ENCODE assay signal across 12 cellular contexts in genomic region chr6:7172605-7173185, GRCh38.
A peak's percentile ranks its signal among the peaks of the same experiment; 100 is the strongest.
DNase-seq lines count a peak whose midpoint lies in the region; ATAC-seq and TF ChIP-seq lines count a peak whose summit lies in the region.
"Had no signal": no experiment of that assay in that cellular context is flagged by ENCODE, and none has a peak within 500 bp of the region (broad histone marks: within the 10 kb centered on the region; RNA-seq: fewer than 3 reads in every experiment).

No MANE protein-coding gene starts in this region.

- peaks cover 65% of the 10 kb centered on the region for H3K4me1 Mint-ChIP-seq in endodermal cell
- peaks cover 21% of the 10 kb centered on the region for H3K4me1 Mint-ChIP-seq in activated naive CD8-positive, alpha-beta T cell treated with anti-CD3 and anti-CD28 coated beads, Interleukin-2, amount 50 U/mL, for 24 hours

- peak overlapping the region; percentile 67 for H3K27ac Mint-ChIP-seq in endodermal cell
- no peak overlapping the region for H3K27ac Mint-ChIP-seq in activated naive CD8-positive, alpha-beta T cell treated with anti-CD3 and anti-CD28 coated beads, Interleukin-2, amount 50 U/mL, for 24 hours
- H3K27ac Mint-ChIP-seq: progenitor cell of endocrine pancreas had no signal

- DNase-seq in AG08395 (ENCODE audit: low spot score) = peak; percentile 74
- DNase-seq in endodermal cell = peak; percentile 37
- no peak for DNase-seq in NCI-H2029 (lab: John Stamatoyannopoulos, UW)
- no peak for DNase-seq in activated naive CD8-positive, alpha-beta T cell treated with anti-CD3 and anti-CD28 coated beads, Interleukin-2, amount 50 U/mL, for 24 hours
- DNase-seq in MV-4-11 (lab: John Stamatoyannopoulos, UW) = no peak
- DNase-seq in OCI-M1 (lab: John Stamatoyannopoulos, UW) = no peak
- DNase-seq: GF-D8, NCI-H187, transverse colon had no signal

- H3K27me3 Mint-ChIP-seq in endodermal cell (ENCODE audit: insufficient read depth) = no peaks in the 10 kb centered on the region
- no peaks in the 10 kb centered on the region for H3K27me3 Mint-ChIP-seq in activated naive CD8-positive, alpha-beta T cell treated with anti-CD3 and anti-CD28 coated beads, Interleukin-2, amount 50 U/mL, for 24 hours
- H3K27me3 Mint-ChIP-seq: progenitor cell of endocrine pancreas had no signal

- peak overlapping the region; percentile 85; the same call in 1 of the 2 replicates for H3K27ac ChIP-seq in HUES6 (ENCODE audit: low read depth, low read length)
- no peak overlapping the region for H3K27ac ChIP-seq in endodermal cell (ENCODE audit: low read depth, low read length)
- H3K27ac ChIP-seq in mesodermal cell (ENCODE audit: low read depth, low read length, severe bottlenecking) = peak overlapping the region; percentile 67

- H3K9me3 ChIP-seq in HUES6 (ENCODE audit: control insufficient read depth, insufficient read depth, low read depth, low read length) (no peaks in the 10 kb centered on the region), endodermal cell (ENCODE audit: control insufficient read depth, low read length) (no peaks in the 10 kb centered on the region), mesodermal cell (ENCODE audit: control insufficient read depth, low read length) (no peaks in the 10 kb centered on the region)
- H3K9me3 ChIP-seq: transverse colon had no signal

- H3K36me3 Mint-ChIP-seq in endodermal cell (ENCODE audit: low read depth) = peaks cover 14% of the 10 kb centered on the region
- H3K36me3 Mint-ChIP-seq in activated naive CD8-positive, alpha-beta T cell treated with anti-CD3 and anti-CD28 coated beads, Interleukin-2, amount 50 U/mL, for 24 hours (ENCODE audit: low read depth) = peaks cover 3% of the 10 kb centered on the region

- no peaks in the 10 kb centered on the region for H3K9me3 Mint-ChIP-seq in endodermal cell
- no peaks in the 10 kb centered on the region for H3K9me3 Mint-ChIP-seq in activated naive CD8-positive, alpha-beta T cell treated with anti-CD3 and anti-CD28 coated beads, Interleukin-2, amount 50 U/mL, for 24 hours

- H3K9ac ChIP-seq in HUES6 (ENCODE audit: low read length) (no peak overlapping the region), endodermal cell (ENCODE audit: extremely low read depth, low read length, poor library complexity, severe bottlenecking) (no peak overlapping the region)

- H3K36me3 ChIP-seq in HUES6 (ENCODE audit: control insufficient read depth, insufficient read depth, low read length) (no peaks in the 10 kb centered on the region), endodermal cell (ENCODE audit: control insufficient read depth, insufficient read depth, low read length) (peaks cover 18% of the 10 kb centered on the region), mesodermal cell (ENCODE audit: control insufficient read depth, insufficient read depth, low read length) (peaks cover 12% of the 10 kb centered on the region)

- H3K4me1 ChIP-seq in HUES6 (ENCODE audit: control insufficient read depth, insufficient read depth, low read length) (peaks cover 74% of the 10 kb centered on the region), endodermal cell (ENCODE audit: control insufficient read depth, insufficient read depth, low read length) (peaks cover 22% of the 10 kb centered on the region), mesodermal cell (ENCODE audit: control insufficient read depth, insufficient read depth, low read length, poor library complexity, severe bottlenecking) (peaks cover 51% of the 10 kb centered on the region)

- no peak overlapping the region for H3K4me3 ChIP-seq in HUES6 (ENCODE audit: low read depth, low read length)
- H3K4me3 ChIP-seq in endodermal cell (ENCODE audit: low read length) = no peak overlapping the region
- no peak overlapping the region for H3K4me3 ChIP-seq in mesodermal cell (ENCODE audit: extremely low read depth, insufficient read depth, low read length, poor library complexity, severe bottlenecking)
- H3K4me3 ChIP-seq: transverse colon had no signal

- no peak for ATAC-seq in activated naive CD8-positive, alpha-beta T cell treated with anti-CD3 and anti-CD28 coated beads, Interleukin-2, amount 50 U/mL, for 24 hours

- TF ChIP-seq CTCF in endodermal cell (conservative IDR thresholded peaks at IDR 0.05) = no peak

- WGBS in endodermal cell (ENCODE audit: insufficient coverage in 1 of 2, insufficient read length in 1 of 2), 2 experiments = 93 to 97% methylated on average over 4 to 8 of the region's 9 CpGs
- 88% methylated on average over 4 to 9 of the region's 9 CpGs for WGBS in mesodermal cell (ENCODE audit: insufficient coverage in 2 of 2), 2 experiments

- H3K4me3 Mint-ChIP-seq in endodermal cell = no peak overlapping the region
- H3K4me3 Mint-ChIP-seq in activated naive CD8-positive, alpha-beta T cell treated with anti-CD3 and anti-CD28 coated beads, Interleukin-2, amount 50 U/mL, for 24 hours = no peak overlapping the region

- H3K27me3 ChIP-seq in HUES6 (ENCODE audit: control insufficient read depth, insufficient read depth, low read length) (no peaks in the 10 kb centered on the region), endodermal cell (ENCODE audit: control insufficient read depth, insufficient read depth, low read length, poor library complexity, severe bottlenecking) (no peaks in the 10 kb centered on the region)
- H3K27me3 ChIP-seq: transverse colon had no signal

Comparison
In these comparisons a context has a peak if more than half of its experiments do, and no peak if none do; other contexts are left out.
1. DNase-seq: peak in AG08395 (single experiment) and endodermal cell (single experiment); none in NCI-H2029 (single experiment), activated naive CD8-positive, alpha-beta T cell treated with anti-CD3 and anti-CD28 coated beads, Interleukin-2, amount 50 U/mL, for 24 hours (single experiment), MV-4-11 (single experiment) and OCI-M1 (single experiment).